In the genomic region with DNA sequence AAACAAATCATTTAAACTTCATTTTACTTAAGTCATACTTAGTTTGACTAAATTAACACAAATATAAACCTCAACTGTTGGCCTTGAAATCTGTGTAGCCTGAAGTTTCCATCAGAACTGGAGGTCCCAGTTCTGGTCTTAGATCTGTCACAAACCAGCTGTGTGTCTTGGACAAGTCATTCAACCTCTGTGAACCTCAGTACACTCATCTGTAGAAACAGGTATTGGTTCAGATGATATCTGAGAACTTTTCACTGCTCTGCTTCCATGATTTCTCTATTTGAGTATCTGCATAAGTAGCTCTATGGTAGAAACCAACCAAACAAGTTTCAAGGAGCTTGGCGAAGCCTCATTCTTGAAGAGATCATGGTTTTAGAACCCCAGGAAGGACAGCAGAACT, we compare ENCODE assay signal across 21 cellular contexts.
DNase-seq lines count a peak whose midpoint lies in the region; ATAC-seq lines count a peak whose summit lies in the region.
"Had no signal": no experiment of that assay in that cellular context is flagged by ENCODE, and none has a peak within 500 bp of the region (broad histone marks: within the 10 kb centered on the region; RNA-seq: fewer than 3 reads in every experiment).

No MANE protein-coding gene starts in this region.

- H3K27me3 Mint-ChIP-seq in activated CD4-positive, alpha-beta T cell treated with anti-CD3 and anti-CD28 coated beads for 36 hours = no peaks in the 10 kb centered on the region
- H3K27me3 Mint-ChIP-seq: CD4-positive, alpha-beta T cell; IgD-negative memory B cell had no signal

- intact Hi-C loops in activated CD4-positive, alpha-beta T cell treated with anti-CD3 and anti-CD28 coated beads for 36 hours (cut with DNase I, micrococcal nuclease) = no loop called here

- no peak overlapping the region for H3K4me3 Mint-ChIP-seq in activated CD4-positive, alpha-beta T cell treated with anti-CD3 and anti-CD28 coated beads for 36 hours
- H3K4me3 Mint-ChIP-seq in stimulated activated effector memory CD8-positive, alpha-beta T cell treated with anti-CD3 and anti-CD28 coated beads, Interleukin-12 subunit alpha, Interleukin-12 subunit beta, amount 100 ng/mL, for 72 hours = no peak overlapping the region
- H3K4me3 Mint-ChIP-seq: CD4-positive, alpha-beta T cell; H9; IgD-negative memory B cell; T-helper 1 cell treated with Interleukin-12 subunit alpha and Interleukin-12 subunit beta and Interleukin-4 antibody, amounts not matched to agents 30 μg/mL and 1 μg/mL, for 36 hours had no signal

- no peaks in the 10 kb centered on the region for H3K4me1 Mint-ChIP-seq in activated CD4-positive, alpha-beta T cell treated with anti-CD3 and anti-CD28 coated beads for 36 hours
- peaks cover 10% of the 10 kb centered on the region for H3K4me1 Mint-ChIP-seq in stimulated activated effector memory CD8-positive, alpha-beta T cell treated with anti-CD3 and anti-CD28 coated beads, Interleukin-12 subunit alpha, Interleukin-12 subunit beta, amount 100 ng/mL, for 72 hours
- H3K4me1 Mint-ChIP-seq: H9, IgD-negative memory B cell had no signal

- peak; percentile 23 for ATAC-seq in activated CD4-positive, alpha-beta T cell treated with anti-CD3 and anti-CD28 coated beads for 36 hours
- ATAC-seq in HG02642 (IDR thresholded peaks at IDR 0.05; ENCODE audit: poor library complexity, unreplicated experiment) (peak; percentile 48), HG03565 (IDR thresholded peaks at IDR 0.05; ENCODE audit: unreplicated experiment) (peak; percentile 59), HG03039 (IDR thresholded peaks at IDR 0.05; ENCODE audit: unreplicated experiment) (no peak)
- peak; percentile 49 for ATAC-seq in stimulated activated effector memory CD8-positive, alpha-beta T cell treated with anti-CD3 and anti-CD28 coated beads, Interleukin-12 subunit alpha, Interleukin-12 subunit beta, amount 100 ng/mL, for 72 hours

- H3K27ac Mint-ChIP-seq in activated CD4-positive, alpha-beta T cell treated with anti-CD3 and anti-CD28 coated beads for 36 hours = no peak overlapping the region
- no peak overlapping the region for H3K27ac Mint-ChIP-seq in stimulated activated effector memory CD8-positive, alpha-beta T cell treated with anti-CD3 and anti-CD28 coated beads, Interleukin-12 subunit alpha, Interleukin-12 subunit beta, amount 100 ng/mL, for 72 hours
- H3K27ac Mint-ChIP-seq: CD4-positive, alpha-beta T cell; IgD-negative memory B cell; T-helper 1 cell treated with Interleukin-12 subunit alpha and Interleukin-12 subunit beta and Interleukin-4 antibody, amounts not matched to agents 30 μg/mL and 1 μg/mL, for 36 hours had no signal

- CTCF ChIA-PET in activated CD4-positive, alpha-beta T cell treated with anti-CD3 and anti-CD28 coated beads for 36 hours (lab: Charles Lee) = no interaction called here

- H3K36me3 Mint-ChIP-seq in activated CD4-positive, alpha-beta T cell treated with anti-CD3 and anti-CD28 coated beads for 36 hours (ENCODE audit: low read depth) = peaks cover 28% of the 10 kb centered on the region
- peaks cover 72% of the 10 kb centered on the region for H3K36me3 Mint-ChIP-seq in stimulated activated effector memory CD8-positive, alpha-beta T cell treated with anti-CD3 and anti-CD28 coated beads, Interleukin-12 subunit alpha, Interleukin-12 subunit beta, amount 100 ng/mL, for 72 hours

- no peaks in the 10 kb centered on the region for H3K9me3 Mint-ChIP-seq in activated CD4-positive, alpha-beta T cell treated with anti-CD3 and anti-CD28 coated beads for 36 hours (ENCODE audit: low read depth)
- H3K9me3 Mint-ChIP-seq in stimulated activated effector memory CD8-positive, alpha-beta T cell treated with anti-CD3 and anti-CD28 coated beads, Interleukin-12 subunit alpha, Interleukin-12 subunit beta, amount 100 ng/mL, for 72 hours = no peaks in the 10 kb centered on the region
- H3K9me3 Mint-ChIP-seq: CD4-positive, alpha-beta T cell; H9; T-helper 1 cell treated with Interleukin-12 subunit alpha and Interleukin-12 subunit beta and Interleukin-4 antibody, amounts not matched to agents 30 μg/mL and 1 μg/mL, for 36 hours had no signal

- DNase-seq in activated CD4-positive, alpha-beta T cell treated with anti-CD3 and anti-CD28 coated beads for 36 hours = no peak
- DNase-seq in activated CD4-positive, alpha-beta T cell treated with anti-CD3 and anti-CD28 coated beads, Interleukin-2, amount 50 U/mL, for 48 hours = no peak
- no peak for DNase-seq in stimulated activated effector memory CD8-positive, alpha-beta T cell treated with anti-CD3 and anti-CD28 coated beads, Interleukin-12 subunit alpha, Interleukin-12 subunit beta, amount 100 ng/mL, for 72 hours (ENCODE audit: low spot score in 2 of 2)
- DNase-seq in ecto neural progenitor cell (ENCODE audit: low spot score) (no peak), T-helper 1 cell (no peak)
- DNase-seq: Caco-2; CD4-positive, alpha-beta T cell; H9; Kasumi-1; MG63; NCI-H1048; NCI-H1930; NCI-H2227 treated with DMSO at 0.1 percent for 48 hours; NCI-H524 treated with DMSO at 0.1 percent for 48 hours; PC-9; SIG-M5 had no signal

- POLR2A ChIA-PET in activated CD4-positive, alpha-beta T cell treated with anti-CD3 and anti-CD28 coated beads for 36 hours (lab: Charles Lee) = interaction anchor here (0.6 kb wide), 1 partner anchor 713 kb away, joined by 10 read pairs; no protein-coding TSS in a partner anchor
